8 cellular contexts compared by ENCODE assay signal in the genomic region with DNA sequence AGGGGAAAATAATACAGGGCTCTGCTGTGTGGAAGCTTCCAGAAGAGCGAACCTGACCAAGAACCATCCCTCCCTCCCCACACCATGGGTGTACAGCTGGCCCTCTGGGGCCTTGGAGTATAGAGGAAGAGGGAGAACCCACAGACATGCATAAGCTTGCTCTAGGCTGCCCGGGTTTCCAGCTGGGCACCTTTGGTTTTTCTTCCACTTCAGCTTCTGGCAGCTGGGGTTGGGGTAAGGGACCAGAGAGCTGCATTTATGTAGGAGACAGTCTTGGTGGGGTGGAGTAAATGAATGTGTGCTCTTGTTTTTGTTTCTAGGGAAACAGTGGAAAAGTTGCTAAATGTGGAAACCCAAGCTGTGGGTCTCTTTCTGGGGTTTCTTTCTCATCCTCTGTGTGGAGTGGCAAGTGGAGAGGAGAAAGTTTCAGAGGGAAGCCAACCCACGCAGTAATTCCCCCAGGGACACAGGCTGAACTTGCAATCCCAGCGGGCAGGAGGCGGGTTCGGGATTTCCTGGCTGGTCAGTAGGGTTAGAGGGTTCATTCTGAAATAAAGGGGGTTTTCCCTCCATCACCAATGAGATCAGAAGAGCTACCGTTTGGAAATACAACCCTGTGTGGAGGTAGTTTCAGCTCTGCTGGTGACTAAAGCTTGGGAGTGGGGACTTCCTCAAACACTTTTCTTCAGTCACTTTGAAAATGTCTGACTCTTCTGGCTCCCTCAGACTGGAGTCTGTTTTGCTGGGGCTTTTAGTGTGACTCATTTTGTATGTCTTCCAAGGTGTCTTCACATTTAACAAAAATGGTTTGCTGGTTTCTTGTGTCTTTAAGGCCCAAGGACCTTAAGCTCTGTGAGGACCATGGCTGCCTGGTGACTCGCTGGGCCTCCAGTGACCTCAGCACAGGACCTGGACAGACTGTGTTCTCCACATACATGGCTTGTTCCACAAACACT. TPM values are rescaled to one million over a fixed set of nuclear protein-coding genes. Genes with fewer than 3 reads are reported as not detected.
DNase-seq lines count a peak whose midpoint lies in the region; ATAC-seq and TF ChIP-seq lines count a peak whose summit lies in the region.

No MANE protein-coding gene starts in this region.

- H3K4me1 Mint-ChIP-seq in activated naive CD8-positive, alpha-beta T cell treated with anti-CD3 and anti-CD28 coated beads for 36 hours, result peaks cover 46% of the 10 kb centered on the region
- no peaks in the 10 kb centered on the region for H3K4me1 Mint-ChIP-seq in progenitor cell of endocrine pancreas (ENCODE audit: low read depth)

- DNase-seq in AML-193 (lab: John Stamatoyannopoulos, UW) (peak; percentile 70 to 81), GM19238 (ENCODE audit: insufficient read length, low spot score) (peak; percentile 36), mesenchymal stem cell (peak; percentile 87), NCI-H1930 (lab: John Stamatoyannopoulos, UW) (no peak), progenitor cell of endocrine pancreas (ENCODE audit: low spot score, unreplicated experiment) (no peak), foreskin melanocyte (no peak)
- peak; percentile 69 for DNase-seq in activated naive CD8-positive, alpha-beta T cell treated with anti-CD3 and anti-CD28 coated beads for 36 hours

- H3K23ac ChIP-seq in mesenchymal stem cell (ENCODE audit: low read length in 2 of 2), result no peak overlapping the region

- H3K9me3 ChIP-seq in mesenchymal stem cell (ENCODE audit: control insufficient read depth, low read length), result no peaks in the 10 kb centered on the region

- H3K4me3 ChIP-seq in mesenchymal stem cell (ENCODE audit: insufficient read depth in 1 of 2, low read depth in 1 of 2, low read length in 2 of 2), result peak overlapping the region in 1 of 2 experiments; percentile 27

- peak overlapping the region in 1 of 2 experiments; percentile 13 for H3K18ac ChIP-seq in mesenchymal stem cell (ENCODE audit: low read depth in 1 of 2, low read length in 2 of 2)

- no peaks in the 10 kb centered on the region for H3K36me3 ChIP-seq in mesenchymal stem cell (ENCODE audit: control insufficient read depth in 1 of 2, insufficient read depth in 2 of 2, low read depth in 1 of 2, low read length in 2 of 2)

- no peak overlapping the region for H2BK5ac ChIP-seq in mesenchymal stem cell (ENCODE audit: low read depth, low read length, poor library complexity, severe bottlenecking)

- no peak overlapping the region for H3K14ac ChIP-seq in mesenchymal stem cell (ENCODE audit: low read length in 2 of 2)

- H3K27me3 ChIP-seq in mesenchymal stem cell (ENCODE audit: control insufficient read depth in 1 of 2, insufficient read depth in 1 of 2, low read length in 2 of 2), result no peaks in the 10 kb centered on the region

- peak; percentile 43 for ATAC-seq in HG03457 (IDR thresholded peaks at IDR 0.05; ENCODE audit: unreplicated experiment)

- peaks cover 3% of the 10 kb centered on the region for H3K9me3 Mint-ChIP-seq in activated naive CD8-positive, alpha-beta T cell treated with anti-CD3 and anti-CD28 coated beads for 36 hours
- H3K9me3 Mint-ChIP-seq in progenitor cell of endocrine pancreas (ENCODE audit: low read depth), result no peaks in the 10 kb centered on the region

- no peaks in the 10 kb centered on the region for H3K27me3 Mint-ChIP-seq in activated naive CD8-positive, alpha-beta T cell treated with anti-CD3 and anti-CD28 coated beads for 36 hours
- H3K27me3 Mint-ChIP-seq in progenitor cell of endocrine pancreas, result peaks cover 21% of the 10 kb centered on the region

- H3K79me1 ChIP-seq in mesenchymal stem cell (replicated peaks; ENCODE audit: low read length, poor library complexity, severe bottlenecking), result no peaks in the 10 kb centered on the region

- no peak overlapping the region for H2AFZ ChIP-seq in mesenchymal stem cell (ENCODE audit: low read depth, low read length)

- H3K4me3 Mint-ChIP-seq in activated naive CD8-positive, alpha-beta T cell treated with anti-CD3 and anti-CD28 coated beads for 36 hours, result peak overlapping the region; percentile 66
- no peak overlapping the region for H3K4me3 Mint-ChIP-seq in progenitor cell of endocrine pancreas (ENCODE audit: low read depth)

- peak overlapping the region; percentile 96 for H3K27ac Mint-ChIP-seq in activated naive CD8-positive, alpha-beta T cell treated with anti-CD3 and anti-CD28 coated beads for 36 hours
- no peak overlapping the region for H3K27ac Mint-ChIP-seq in progenitor cell of endocrine pancreas

- no peak overlapping the region for H3K27ac ChIP-seq in mesenchymal stem cell (ENCODE audit: low read length, poor library complexity, severe bottlenecking)

- no peak overlapping the region for H3K4me2 ChIP-seq in mesenchymal stem cell (ENCODE audit: low read length, poor library complexity, severe bottlenecking)

- H4K91ac ChIP-seq in mesenchymal stem cell (ENCODE audit: low read length), result peak overlapping the region; percentile 11

- peak overlapping the region; percentile 87 for H4K8ac ChIP-seq in mesenchymal stem cell (ENCODE audit: low read length)

- peak overlapping the region; percentile 88 for H2AK5ac ChIP-seq in mesenchymal stem cell (ENCODE audit: low read length, severe bottlenecking)

- 83% methylated on average over 6 of the region's 8 CpGs for WGBS in mesenchymal stem cell

- H3K9ac ChIP-seq in mesenchymal stem cell (ENCODE audit: low read length), result peak overlapping the region; percentile 78

- no peak for TF ChIP-seq CTCF in progenitor cell of endocrine pancreas (IDR thresholded peaks at IDR 0.05; ENCODE audit: unreplicated experiment)

- peaks cover 16% of the 10 kb centered on the region for H3K4me1 ChIP-seq in mesenchymal stem cell (ENCODE audit: control insufficient read depth, insufficient read depth, low read depth, low read length)

- peaks cover 5% of the 10 kb centered on the region for H3K36me3 Mint-ChIP-seq in activated naive CD8-positive, alpha-beta T cell treated with anti-CD3 and anti-CD28 coated beads for 36 hours
- H3K36me3 Mint-ChIP-seq in progenitor cell of endocrine pancreas (ENCODE audit: insufficient read depth), result no peaks in the 10 kb centered on the region

- no peak overlapping the region for H2BK15ac ChIP-seq in mesenchymal stem cell (ENCODE audit: low read depth, poor library complexity, severe bottlenecking)

- H3K4ac ChIP-seq in mesenchymal stem cell (ENCODE audit: low read depth in 1 of 2, low read length in 2 of 2), result no peak overlapping the region

- no peak overlapping the region for H2BK12ac ChIP-seq in mesenchymal stem cell (ENCODE audit: low read length in 2 of 2)

- H2BK120ac ChIP-seq in mesenchymal stem cell (ENCODE audit: low read depth, low read length), result peak overlapping the region; percentile 55

RNA-seq across cellular contexts. Expression of a gene that starts 22.2 kb away (rescaled TPM):
- 100 to 1,000 TPM; 264 to 278 TPM for total RNA-seq in activated naive CD8-positive, alpha-beta T cell treated with anti-CD3 and anti-CD28 coated beads for 36 hours
- 1.1 TPM for polyA plus RNA-seq in mesenchymal stem cell (2013, experiment 1 of 2)
- 1.1 TPM for polyA plus RNA-seq in mesenchymal stem cell (2013, experiment 2 of 2)
- total RNA-seq in progenitor cell of endocrine pancreas, result not detected in 2 replicates

RNA-seq across cellular contexts. Expression of a gene that starts 58.3 kb away (rescaled TPM):
- 10 to 100 TPM; 38.9 to 39.5 TPM for total RNA-seq in activated naive CD8-positive, alpha-beta T cell treated with anti-CD3 and anti-CD28 coated beads for 36 hours
- 60.4 TPM for polyA plus RNA-seq in mesenchymal stem cell (2013, experiment 1 of 2)
- polyA plus RNA-seq in mesenchymal stem cell (2013, experiment 2 of 2), result 65.4 TPM
- total RNA-seq in progenitor cell of endocrine pancreas, result 51.1 and 60.4 TPM in 2 replicates

Comparison
In these comparisons a context has a peak if more than half of its experiments do, and no peak if none do; other contexts are left out.
1. DNase-seq: peak in AML-193 (2 of 2), GM19238 (single experiment), activated naive CD8-positive, alpha-beta T cell treated with anti-CD3 and anti-CD28 coated beads for 36 hours (single experiment) and mesenchymal stem cell (single experiment); none in NCI-H1930 (0 of 2), progenitor cell of endocrine pancreas (single experiment) and foreskin melanocyte (single experiment).
2. RNA of a gene that starts 22.2 kb away (total RNA-seq): 264 to 278 TPM in activated naive CD8-positive, alpha-beta T cell treated with anti-CD3 and anti-CD28 coated beads for 36 hours; not detected in progenitor cell of endocrine pancreas; every median in the first group is over 100 times any median in the second.